22 cellular contexts compared by ENCODE assay signal in genomic region chr11:85766801-85767200, GRCh38. TPM values are rescaled to one million over a fixed set of nuclear protein-coding genes. Genes with fewer than 3 reads are reported as not detected.
A peak's percentile ranks its signal among the peaks of the same experiment; 100 is the strongest.
DNase-seq lines count a peak whose midpoint lies in the region; ATAC-seq, FAIRE-seq and TF ChIP-seq lines count a peak whose summit lies in the region.
"Had no signal": no experiment of that assay in that cellular context is flagged by ENCODE, and none has a peak within 500 bp of the region (broad histone marks: within the 10 kb centered on the region; RNA-seq: fewer than 3 reads in every experiment).

No MANE protein-coding gene starts in this region.

- peak overlapping the region in 1 of 2 donors; percentile 5 for H3K9ac ChIP-seq in kidney (ENCODE audit: low read length in 2 of 2)

- FAIRE-seq in HTR-8/SVneo (lab: Jason Lieb, UNC) (peak; percentile 52), kidney (lab: Jason Lieb, UNC) (no peak)
- FAIRE-seq: A549 had no signal

- no peak overlapping the region for H3K27ac Mint-ChIP-seq in glutamatergic neuron (ENCODE audit: unreplicated experiment)
- H3K27ac Mint-ChIP-seq in natural killer cell: peak overlapping the region in 1 of 2 donors; percentile 83
- H3K27ac Mint-ChIP-seq: activated naive CD4-positive, alpha-beta T cell treated with anti-CD3 and anti-CD28 coated beads, Interleukin-2, amount 50 U/mL, for 72 hours; activated T-cell treated with anti-CD3 and anti-CD28 coated beads, Interleukin-2, amount 50 U/mL, for 72 hours; mesothelial cell of epicardium; stimulated activated naive CD8-positive, alpha-beta T cell treated with anti-CD3 and anti-CD28 coated beads, Interleukin-15, amount 100 ng/mL, for 72 hours; T-helper 1 cell treated with Interleukin-12 subunit alpha and Interleukin-12 subunit beta and Interleukin-4 antibody, amounts not matched to agents 30 μg/mL and 1 μg/mL, for 36 hours; type B pancreatic cell had no signal

- H3K4me3 ChIP-seq in kidney (ENCODE audit: low read length in 2 of 2) (peak overlapping the region; percentile 26 to 33), psoas muscle (no peak overlapping the region)
- H3K4me3 ChIP-seq: A549 had no signal

- no peak for ATAC-seq in psoas muscle
- ATAC-seq in HG03521 (IDR thresholded peaks at IDR 0.05; ENCODE audit: unreplicated experiment): no peak
- no peak for ATAC-seq in natural killer cell
- ATAC-seq: A549; activated T-cell treated with anti-CD3 and anti-CD28 coated beads, Interleukin-2, amount 50 U/mL, for 72 hours; stimulated activated naive CD8-positive, alpha-beta T cell treated with anti-CD3 and anti-CD28 coated beads, Interleukin-15, amount 100 ng/mL, for 72 hours had no signal

- H3K9me3 ChIP-seq in kidney (ENCODE audit: control insufficient read depth in 1 of 2, low read length in 2 of 2) (peaks cover 0 to 6% of the 10 kb centered on the region in 2 donors), psoas muscle (peaks cover 4% of the 10 kb centered on the region)
- H3K9me3 ChIP-seq: A549, neutrophil had no signal

- H3K27me3 ChIP-seq in psoas muscle (ENCODE audit: insufficient read depth in 3 of 3, low read length in 2 of 3): no peaks in the 10 kb centered on the region
- H3K27me3 ChIP-seq: neutrophil had no signal

- no peak overlapping the region for H3K4me3 Mint-ChIP-seq in glutamatergic neuron (ENCODE audit: unreplicated experiment)
- H3K4me3 Mint-ChIP-seq in natural killer cell: no peak overlapping the region
- H3K4me3 Mint-ChIP-seq: mesothelial cell of epicardium; stimulated activated naive CD8-positive, alpha-beta T cell treated with anti-CD3 and anti-CD28 coated beads, Interleukin-15, amount 100 ng/mL, for 72 hours; T-helper 1 cell treated with Interleukin-12 subunit alpha and Interleukin-12 subunit beta and Interleukin-4 antibody, amounts not matched to agents 30 μg/mL and 1 μg/mL, for 36 hours; type B pancreatic cell had no signal

- H3K36me3 ChIP-seq in kidney (ENCODE audit: control insufficient read depth in 1 of 2, insufficient read depth in 2 of 2, low read length in 2 of 2) (no peaks in the 10 kb centered on the region), psoas muscle (ENCODE audit: insufficient read depth in 1 of 2, low read depth in 1 of 2) (no peaks in the 10 kb centered on the region)
- H3K36me3 ChIP-seq: neutrophil had no signal

- TF ChIP-seq CTCF in kidney (IDR thresholded peaks at IDR 0.05; ENCODE audit: borderline replicate concordance, extremely low read depth, insufficient read depth) (no peak), psoas muscle (IDR thresholded peaks at IDR 0.05) (no peak), glutamatergic neuron (IDR thresholded peaks at IDR 0.05; ENCODE audit: partially characterized antibody, unreplicated experiment) (no peak), natural killer cell (IDR thresholded peaks at IDR 0.05) (no peak)

- H3K36me3 Mint-ChIP-seq in glutamatergic neuron (ENCODE audit: unreplicated experiment): peaks cover 6% of the 10 kb centered on the region
- peaks cover 10% of the 10 kb centered on the region for H3K36me3 Mint-ChIP-seq in natural killer cell
- H3K36me3 Mint-ChIP-seq: mesothelial cell of epicardium, type B pancreatic cell had no signal

- H3K4me1 ChIP-seq in kidney (ENCODE audit: control insufficient read depth in 1 of 2, insufficient read depth in 1 of 2, low read depth in 1 of 2, low read length in 2 of 2) (peaks cover 14 to 16% of the 10 kb centered on the region in 2 donors), psoas muscle (no peaks in the 10 kb centered on the region)

- H3K27ac ChIP-seq in kidney (ENCODE audit: low read depth in 2 of 2, low read length in 2 of 2) (peak overlapping the region; percentile 43 to 75), psoas muscle (peak overlapping the region; percentile 4)
- H3K27ac ChIP-seq: A549, neutrophil had no signal

- H3K27me3 Mint-ChIP-seq in glutamatergic neuron (ENCODE audit: unreplicated experiment): no peaks in the 10 kb centered on the region
- H3K27me3 Mint-ChIP-seq in natural killer cell (ENCODE audit: low read depth in 2 of 2): no peaks in the 10 kb centered on the region
- H3K27me3 Mint-ChIP-seq: stimulated activated naive CD8-positive, alpha-beta T cell treated with anti-CD3 and anti-CD28 coated beads, Interleukin-15, amount 100 ng/mL, for 72 hours; type B pancreatic cell had no signal

- DNase-seq in AG08396 (ENCODE audit: low spot score): peak; percentile 15
- DNase-seq in HTR-8/SVneo (ENCODE audit: insufficient read length, low spot score): no peak
- no peak for DNase-seq in kidney
- DNase-seq in psoas muscle: no peak
- DNase-seq in DMS 273 treated with DMSO at 0.1 percent for 48 hours (lab: John Stamatoyannopoulos, UW): no peak
- no peak for DNase-seq in glutamatergic neuron
- DNase-seq in natural killer cell: no peak
- DNase-seq: activated T-cell treated with anti-CD3 and anti-CD28 coated beads, Interleukin-2, amount 50 U/mL, for 72 hours; effector CD4-positive, alpha-beta T cell; HCEC 1CT; NCI-H1694; NCI-H2171; NCI-H524 treated with DMSO at 0.1 percent for 48 hours; RPMI8226; stimulated activated naive CD8-positive, alpha-beta T cell treated with anti-CD3 and anti-CD28 coated beads, Interleukin-15, amount 100 ng/mL, for 72 hours had no signal

- H3K9me3 Mint-ChIP-seq in glutamatergic neuron (ENCODE audit: unreplicated experiment) (no peaks in the 10 kb centered on the region), natural killer cell (no peaks in the 10 kb centered on the region)
- H3K9me3 Mint-ChIP-seq: stimulated activated naive CD8-positive, alpha-beta T cell treated with anti-CD3 and anti-CD28 coated beads, Interleukin-15, amount 100 ng/mL, for 72 hours had no signal

- intact Hi-C loops in kidney (cut with DNase I) (no loop called here), psoas muscle (cut with DNase I) (no loop called here), natural killer cell (cut with micrococcal nuclease) (no loop called here)

- no peaks in the 10 kb centered on the region for H3K4me1 Mint-ChIP-seq in glutamatergic neuron (ENCODE audit: low read depth, unreplicated experiment)
- H3K4me1 Mint-ChIP-seq in natural killer cell: peaks cover 84 to 86% of the 10 kb centered on the region in 2 donors

- WGBS in psoas muscle, 3 donors: 37 to 58% (median 39%) methylated on average over 3 of the region's 3 CpGs

RNA-seq across cellular contexts. Expression of gene SYTL2, which starts 44.1 kb away (rescaled TPM):
- total RNA-seq in kidney (187 TPM), psoas muscle (1 to 10 TPM; 3.2 to 5.6 (median 5.1) TPM), glutamatergic neuron (ENCODE audit: unreplicated experiment) (4.0 TPM), natural killer cell (100 to 1,000 TPM; 116 to 237 (median 143) TPM)
- polyA plus RNA-seq in kidney (ENCODE audit: insufficient read depth, low read depth, low replicate concordance) (19.8 TPM), psoas muscle (1 to 10 TPM; 1.7 to 4.8 (median 2.3) TPM)

Comparison
In these comparisons a context has a peak if more than half of its experiments do, and no peak if none do; other contexts are left out.
1. RNA of gene SYTL2, which starts 44.1 kb away (total RNA-seq): 187 TPM in kidney (single experiment) and 116 to 237 TPM in natural killer cell; 3.2 to 5.6 TPM in psoas muscle and 4.0 TPM in glutamatergic neuron (single experiment); every median in the first group is over 10 times any median in the second.